In genomic region chr16:22946433-22946832, GRCh38 we compare ENCODE assay signal across 27 cellular contexts.
DNase-seq lines count a peak whose midpoint lies in the region; ATAC-seq, FAIRE-seq and TF ChIP-seq lines count a peak whose summit lies in the region.
"Had no signal": no experiment of that assay in that cellular context is flagged by ENCODE, and none has a peak within 500 bp of the region (broad histone marks: within the 10 kb centered on the region; RNA-seq: fewer than 3 reads in every experiment).

No MANE protein-coding gene starts in this region.

- H3K4me3 Mint-ChIP-seq in endothelial cell (ENCODE audit: unreplicated experiment): no peak overlapping the region
- H3K4me3 Mint-ChIP-seq in activated CD4-positive, alpha-beta T cell treated with anti-CD3 and anti-CD28 coated beads, Interleukin-2, amount 10 ng/mL, durations not matched to agents 7 days and 5 days: no peak overlapping the region
- H3K4me3 Mint-ChIP-seq: CD4-positive, CD25-positive, alpha-beta regulatory T cell had no signal

- no peak overlapping the region for H3K4me2 ChIP-seq in A549
- H3K4me2 ChIP-seq: BLaER1 had no signal

- H3K27me3 Mint-ChIP-seq in endothelial cell (ENCODE audit: unreplicated experiment): peaks cover 1% of the 10 kb centered on the region
- peaks cover 30% of the 10 kb centered on the region for H3K27me3 Mint-ChIP-seq in activated CD4-positive, alpha-beta T cell treated with anti-CD3 and anti-CD28 coated beads, Interleukin-2, amount 10 ng/mL, durations not matched to agents 7 days and 5 days

- no peak for DNase-seq in A549 (ENCODE audit: low read depth in 1 of 2, low spot score in 1 of 2)
- DNase-seq in M059J (ENCODE audit: low read depth): peak; percentile 9
- DNase-seq in endothelial cell (ENCODE audit: low spot score): no peak
- peak; percentile 36 for DNase-seq in left kidney (ENCODE audit: low read depth, low spot score)
- no peak for DNase-seq in activated CD4-positive, alpha-beta T cell treated with anti-CD3 and anti-CD28 coated beads, Interleukin-2, amount 10 ng/mL, durations not matched to agents 7 days and 5 days
- DNase-seq in activated naive CD4-positive, alpha-beta T cell treated with anti-CD3 and anti-CD28 coated beads, Interleukin-2, amount 50 U/mL, for 16 hours: no peak
- DNase-seq: 8988T; CD4-positive, CD25-positive, alpha-beta regulatory T cell; GOT3; Karpas-422; MV-4-11; NCI-H1105; NCI-H1436 treated with DMSO at 0.1 percent for 48 hours; NCI-H1930; NCI-H2107; NCI-H524 treated with DMSO at 0.1 percent for 48 hours; NCI-H774; SJCRH30 had no signal

- CTCF ChIA-PET in A549 (lab: Yijun Ruan, JAX): no interaction called here
- CTCF ChIA-PET in activated CD4-positive, alpha-beta T cell treated with anti-CD3 and anti-CD28 coated beads, Interleukin-2, amount 10 ng/mL, durations not matched to agents 7 days and 5 days (lab: Charles Lee): no interaction called here

- H3K27ac ChIP-seq in A549: no peak overlapping the region
- H3K27ac ChIP-seq: BLaER1, HL-60, SJCRH30 had no signal

- peaks cover 4% of the 10 kb centered on the region for H3K36me3 Mint-ChIP-seq in endothelial cell (ENCODE audit: low read depth, unreplicated experiment)
- H3K36me3 Mint-ChIP-seq in activated CD4-positive, alpha-beta T cell treated with anti-CD3 and anti-CD28 coated beads, Interleukin-2, amount 10 ng/mL, durations not matched to agents 7 days and 5 days (ENCODE audit: low read depth): no peaks in the 10 kb centered on the region
- H3K36me3 Mint-ChIP-seq: CD4-positive, CD25-positive, alpha-beta regulatory T cell had no signal

- H3K9me3 Mint-ChIP-seq in endothelial cell (ENCODE audit: unreplicated experiment): no peaks in the 10 kb centered on the region
- no peaks in the 10 kb centered on the region for H3K9me3 Mint-ChIP-seq in activated CD4-positive, alpha-beta T cell treated with anti-CD3 and anti-CD28 coated beads, Interleukin-2, amount 10 ng/mL, durations not matched to agents 7 days and 5 days
- H3K9me3 Mint-ChIP-seq: CD4-positive, CD25-positive, alpha-beta regulatory T cell had no signal

- no peak for TF ChIP-seq EP300 in A549 (IDR thresholded peaks at IDR 0.05)

- H3K4me3 ChIP-seq in A549: no peak overlapping the region
- H3K4me3 ChIP-seq: BLaER1, HAP-1, SJCRH30 had no signal

- H3K4me1 Mint-ChIP-seq in endothelial cell (ENCODE audit: unreplicated experiment): peaks cover 18% of the 10 kb centered on the region
- peaks cover 3% of the 10 kb centered on the region for H3K4me1 Mint-ChIP-seq in activated CD4-positive, alpha-beta T cell treated with anti-CD3 and anti-CD28 coated beads, Interleukin-2, amount 10 ng/mL, durations not matched to agents 7 days and 5 days

- TF ChIP-seq POLR2A in A549 (IDR thresholded peaks at IDR 0.05; ENCODE audit: low read length): no peak

- peak overlapping the region; percentile 12 for H3K27ac Mint-ChIP-seq in endothelial cell (ENCODE audit: unreplicated experiment)
- no peak overlapping the region for H3K27ac Mint-ChIP-seq in activated CD4-positive, alpha-beta T cell treated with anti-CD3 and anti-CD28 coated beads, Interleukin-2, amount 10 ng/mL, durations not matched to agents 7 days and 5 days
- H3K27ac Mint-ChIP-seq: CD4-positive, CD25-positive, alpha-beta regulatory T cell had no signal

- TF ChIP-seq CTCF in A549 (IDR thresholded peaks at IDR 0.05): no peak
- no peak for TF ChIP-seq CTCF in endothelial cell (IDR thresholded peaks at IDR 0.05; ENCODE audit: unreplicated experiment)

- POLR2A ChIA-PET in A549 (lab: Yijun Ruan, JAX): no interaction called here
- POLR2A ChIA-PET in activated CD4-positive, alpha-beta T cell treated with anti-CD3 and anti-CD28 coated beads, Interleukin-2, amount 10 ng/mL, durations not matched to agents 7 days and 5 days (lab: Charles Lee): no interaction called here

- H3K4me1 ChIP-seq in A549: no peaks in the 10 kb centered on the region
- H3K4me1 ChIP-seq: HAP-1, SJCRH30 had no signal

- FAIRE-seq in A549 (lab: Jason Lieb, UNC): no peak
- FAIRE-seq: D721Med, G401.6, RCC 7860 had no signal

- no peaks in the 10 kb centered on the region for H3K9me3 ChIP-seq in A549
- H3K9me3 ChIP-seq: BLaER1, HAP-1, SJCRH30 had no signal

- 22% methylated on average over 2 of the region's 2 CpGs for WGBS in A549 (ENCODE audit: missing lambda C conversion rate)

- TF ChIP-seq RAD21 in A549 (conservative IDR thresholded peaks at IDR 0.05 in 1 of 2, IDR thresholded peaks at IDR 0.05 in 1 of 2): no peak

- ATAC-seq in A549 (no peak), GM21526 (IDR thresholded peaks at IDR 0.05; ENCODE audit: low FRiP score, unreplicated experiment) (no peak)
- ATAC-seq: Right ventricle myocardium inferior, SK-N-SH treated with all-trans-retinoic acid at 6 μM for 48 hours had no signal

TF ChIP-seq in A549, 52 proteins besides CTCF, POLR2A, EP300 and RAD21:
- peak; percentile 57 for TF ChIP-seq MAFK (IDR thresholded peaks at IDR 0.05; ENCODE audit: partially characterized antibody)
- no peak for TF ChIP-seq NPAS2 (CRISPR knock-in tag; IDR thresholded peaks at IDR 0.05; ENCODE audit: borderline replicate concordance)

Comparison
In these comparisons a context has a peak if more than half of its experiments do, and no peak if none do; other contexts are left out.
1. DNase-seq: peak in M059J (single experiment) and left kidney (single experiment); none in A549 (0 of 2), endothelial cell (single experiment), activated CD4-positive, alpha-beta T cell treated with anti-CD3 and anti-CD28 coated beads, Interleukin-2, amount 10 ng/mL, durations not matched to agents 7 days and 5 days (single experiment) and activated naive CD4-positive, alpha-beta T cell treated with anti-CD3 and anti-CD28 coated beads, Interleukin-2, amount 50 U/mL, for 16 hours (single experiment).